In genomic region chr2:11133238-11133935, GRCh38 we compare ENCODE assay signal across 1 cellular context.
TF ChIP-seq lines count a peak whose summit lies in the region.

No MANE protein-coding gene starts in this region.

TF ChIP-seq in HepG2, 621 proteins besides CTCF, POLR2A, EP300 and RAD21 (continued from another document):
- TF ChIP-seq ZNF7 (CRISPR knock-in tag; IDR thresholded peaks at IDR 0.05) (no peak), KMT2A (CRISPR knock-in tag; IDR thresholded peaks at IDR 0.05) (0 out of 2 replicates have a peak, but pooled peaks have one; percentile 35), RBM39 (IDR thresholded peaks at IDR 0.05; ENCODE audit: low read depth, low read length, poor library complexity, severe bottlenecking) (peak; percentile 2), EED (CRISPR knock-in tag; IDR thresholded peaks at IDR 0.05) (peak; percentile 18; the same call in 1 of the 2 replicates), ZNF280B (CRISPR knock-in tag; IDR thresholded peaks at IDR 0.05; ENCODE audit: borderline replicate concordance) (peak; percentile 74; the same call in 1 of the 2 replicates), ZNF513 (CRISPR knock-in tag; conservative IDR thresholded peaks at IDR 0.05) (no peak), SAFB2 (CRISPR knock-in tag; IDR thresholded peaks at IDR 0.05; ENCODE audit: borderline replicate concordance, low read depth) (no peak), ONECUT2 (CRISPR knock-in tag; IDR thresholded peaks at IDR 0.05) (no peak), ZNF770 (CRISPR knock-in tag; IDR thresholded peaks at IDR 0.05) (no peak), ELF3 (CRISPR knock-in tag; IDR thresholded peaks at IDR 0.05) (no peak), THAP8 (CRISPR knock-in tag; IDR thresholded peaks at IDR 0.05; ENCODE audit: borderline replicate concordance) (0 out of 2 replicates have a peak, but pooled peaks have one; percentile 14), FOXC1 (CRISPR knock-in tag; IDR thresholded peaks at IDR 0.05; ENCODE audit: borderline replicate concordance) (peak; percentile 12; the same call in 1 of the 2 replicates), HNRNPLL (IDR thresholded peaks at IDR 0.05; ENCODE audit: low read depth, low read length, poor library complexity, severe bottlenecking) (peak; percentile 42), MYNN (CRISPR knock-in tag; IDR thresholded peaks at IDR 0.05; ENCODE audit: low read depth) (no peak), ATAD3A (CRISPR knock-in tag; IDR thresholded peaks at IDR 0.05) (0 out of 2 replicates have a peak, but pooled peaks have one; percentile 6), ZNF839 (CRISPR knock-in tag; IDR thresholded peaks at IDR 0.05; ENCODE audit: borderline replicate concordance) (0 out of 2 replicates have a peak, but pooled peaks have one; percentile 27), ZNF18 (CRISPR knock-in tag; IDR thresholded peaks at IDR 0.05; ENCODE audit: insufficient replicate concordance) (no peak), MXI1 (IDR thresholded peaks at IDR 0.05; ENCODE audit: borderline replicate concordance, low read depth, low read length) (no peak)
